In genomic region chr1:40763742-40764532, GRCh38 we compare ENCODE assay signal across 12 cellular contexts. TPM values are rescaled to one million over a fixed set of nuclear protein-coding genes. Genes with fewer than 3 reads are reported as not detected.
DNase-seq lines count a peak whose midpoint lies in the region; ATAC-seq and TF ChIP-seq lines count a peak whose summit lies in the region.
"Had no signal": no experiment of that assay in that cellular context is flagged by ENCODE, and none has a peak within 500 bp of the region (broad histone marks: within the 10 kb centered on the region; RNA-seq: fewer than 3 reads in every experiment).

No MANE protein-coding gene starts in this region.

- H3K9me3 Mint-ChIP-seq in activated T-cell treated with anti-CD3 and anti-CD28 coated beads, Interleukin-2, amount 50 U/mL, for 72 hours = no peaks in the 10 kb centered on the region
- no peaks in the 10 kb centered on the region for H3K9me3 Mint-ChIP-seq in activated T-helper 17 cell treated with anti-CD3 and anti-CD28 coated beads, Interleukin-2, amount 50 U/mL, for 72 hours
- no peaks in the 10 kb centered on the region for H3K9me3 Mint-ChIP-seq in stimulated activated effector memory CD8-positive, alpha-beta T cell treated with anti-CD3 and anti-CD28 coated beads, Interleukin-12 subunit alpha, Interleukin-12 subunit beta, amount 100 ng/mL, for 72 hours
- H3K9me3 Mint-ChIP-seq: HFFc6 had no signal

- TF ChIP-seq CTCF in HCT116 (IDR thresholded peaks at IDR 0.05 in 2 of 3, conservative IDR thresholded peaks at IDR 0.05 in 1 of 3; ENCODE audit: borderline replicate concordance in 1 of 3, insufficient read depth in 1 of 3, low read depth in 2 of 3, low read length in 2 of 3) (no peak), right lobe of liver (IDR thresholded peaks at IDR 0.05) (no peak)

- H3K36me3 Mint-ChIP-seq in activated T-cell treated with anti-CD3 and anti-CD28 coated beads, Interleukin-2, amount 50 U/mL, for 72 hours (ENCODE audit: insufficient read depth in 2 of 2) = peaks cover 5 to 17% of the 10 kb centered on the region in 2 donors
- H3K36me3 Mint-ChIP-seq in activated T-helper 17 cell treated with anti-CD3 and anti-CD28 coated beads, Interleukin-2, amount 50 U/mL, for 72 hours (ENCODE audit: low read depth) = peaks cover 96% of the 10 kb centered on the region
- peaks cover 92% of the 10 kb centered on the region for H3K36me3 Mint-ChIP-seq in stimulated activated effector memory CD8-positive, alpha-beta T cell treated with anti-CD3 and anti-CD28 coated beads, Interleukin-12 subunit alpha, Interleukin-12 subunit beta, amount 100 ng/mL, for 72 hours

- H3K27me3 Mint-ChIP-seq in activated T-cell treated with anti-CD3 and anti-CD28 coated beads, Interleukin-2, amount 50 U/mL, for 72 hours (ENCODE audit: low read depth) = no peaks in the 10 kb centered on the region
- no peaks in the 10 kb centered on the region for H3K27me3 Mint-ChIP-seq in activated T-helper 17 cell treated with anti-CD3 and anti-CD28 coated beads, Interleukin-2, amount 50 U/mL, for 72 hours

- no peak for DNase-seq in activated T-cell treated with anti-CD3 and anti-CD28 coated beads, Interleukin-2, amount 50 U/mL, for 72 hours
- DNase-seq in activated T-cell treated with anti-CD3 and anti-CD28 coated beads, Interleukin-2, amount 50 U/mL, for 1 hour = no peak
- DNase-seq in HCT116 (ENCODE audit: low read depth, low spot score) = no peak
- DNase-seq in stimulated activated effector memory CD8-positive, alpha-beta T cell treated with anti-CD3 and anti-CD28 coated beads, Interleukin-12 subunit alpha, Interleukin-12 subunit beta, amount 100 ng/mL, for 72 hours (ENCODE audit: low spot score in 2 of 2) = no peak
- DNase-seq in SHP77 treated with DMSO at 0.1 percent for 48 hours (lab: John Stamatoyannopoulos, UW) = no peak
- DNase-seq in right lobe of liver = no peak
- DNase-seq in dermis blood vessel endothelial cell = no peak
- DNase-seq: ACHN, HFFc6, mesenchymal stem cell, testis had no signal

- no peaks in the 10 kb centered on the region for H3K27me3 ChIP-seq in HCT116 (ENCODE audit: insufficient read depth, low read length)
- no peaks in the 10 kb centered on the region for H3K27me3 ChIP-seq in right lobe of liver
- H3K27me3 ChIP-seq: testis had no signal

- H3K4me3 Mint-ChIP-seq in activated T-cell treated with anti-CD3 and anti-CD28 coated beads, Interleukin-2, amount 50 U/mL, for 72 hours = peak overlapping the region; percentile 64 to 74
- peak overlapping the region; percentile 76 for H3K4me3 Mint-ChIP-seq in activated T-helper 17 cell treated with anti-CD3 and anti-CD28 coated beads, Interleukin-2, amount 50 U/mL, for 72 hours
- H3K4me3 Mint-ChIP-seq in stimulated activated effector memory CD8-positive, alpha-beta T cell treated with anti-CD3 and anti-CD28 coated beads, Interleukin-12 subunit alpha, Interleukin-12 subunit beta, amount 100 ng/mL, for 72 hours = peak overlapping the region; percentile 22
- H3K4me3 Mint-ChIP-seq: HFFc6 had no signal

- TF ChIP-seq POLR2A in HCT116 (IDR thresholded peaks at IDR 0.05; ENCODE audit: borderline replicate concordance, extremely low read depth, insufficient read depth, insufficient read length) (no peak), right lobe of liver (IDR thresholded peaks at IDR 0.05) (no peak)

- H3K27ac ChIP-seq in HCT116 (ENCODE audit: low read depth, low read length) (no peak overlapping the region), right lobe of liver (no peak overlapping the region)
- H3K27ac ChIP-seq: testis had no signal

- peaks cover 38% of the 10 kb centered on the region for H3K4me1 Mint-ChIP-seq in activated T-cell treated with anti-CD3 and anti-CD28 coated beads, Interleukin-2, amount 50 U/mL, for 72 hours (ENCODE audit: low read depth)
- peaks cover 34% of the 10 kb centered on the region for H3K4me1 Mint-ChIP-seq in activated T-helper 17 cell treated with anti-CD3 and anti-CD28 coated beads, Interleukin-2, amount 50 U/mL, for 72 hours
- peaks cover 22% of the 10 kb centered on the region for H3K4me1 Mint-ChIP-seq in stimulated activated effector memory CD8-positive, alpha-beta T cell treated with anti-CD3 and anti-CD28 coated beads, Interleukin-12 subunit alpha, Interleukin-12 subunit beta, amount 100 ng/mL, for 72 hours

- peak overlapping the region; percentile 72 for H3K27ac Mint-ChIP-seq in activated T-cell treated with anti-CD3 and anti-CD28 coated beads, Interleukin-2, amount 50 U/mL, for 72 hours
- H3K27ac Mint-ChIP-seq in activated T-helper 17 cell treated with anti-CD3 and anti-CD28 coated beads, Interleukin-2, amount 50 U/mL, for 72 hours = peak overlapping the region; percentile 92
- H3K27ac Mint-ChIP-seq in stimulated activated effector memory CD8-positive, alpha-beta T cell treated with anti-CD3 and anti-CD28 coated beads, Interleukin-12 subunit alpha, Interleukin-12 subunit beta, amount 100 ng/mL, for 72 hours = peak overlapping the region; percentile 85
- H3K27ac Mint-ChIP-seq: HFFc6 had no signal

- H3K4me1 ChIP-seq in HCT116 (ENCODE audit: control insufficient read depth in 1 of 2, insufficient read depth in 2 of 2, low read length in 2 of 2) (no peaks in the 10 kb centered on the region), right lobe of liver (peaks cover 0 to 28% (median 9%) of the 10 kb centered on the region in 4 donors)

- H3K36me3 ChIP-seq in HCT116 (ENCODE audit: control insufficient read depth in 1 of 2, insufficient read depth in 2 of 2, low read length in 2 of 2) (peaks cover 19 to 26% of the 10 kb centered on the region in 2 experiments; a peak in 3 of 4 replicates), right lobe of liver (peaks cover 0 to 86% (median 30%) of the 10 kb centered on the region in 4 donors)

- H3K9me3 ChIP-seq in HCT116 (ENCODE audit: control insufficient read depth in 1 of 2, insufficient read depth in 1 of 2, low read depth in 1 of 2, low read length in 2 of 2) (no peaks in the 10 kb centered on the region), right lobe of liver (no peaks in the 10 kb centered on the region)
- H3K9me3 ChIP-seq: testis had no signal

- RAD21 ChIA-PET in HCT116 (lab: Charles Lee; ENCODE audit: low non-redundant PET in 1 of 2, low total read pairs in 2 of 2, uncharacterized antibody in 2 of 2, unreplicated experiment in 2 of 2) = no interaction called here

- no peaks in the 10 kb centered on the region for H3K9me2 ChIP-seq in HCT116 (ENCODE audit: insufficient read depth)

- intact Hi-C loops in HCT116 (cut with micrococcal nuclease) (no loop called here), right lobe of liver (cut with DNase I) (loop anchor here in 1 of 2 donors (10.0 kb wide), 1 partner anchor 159 kb away; no protein-coding TSS in a partner anchor)

- H2AFZ ChIP-seq in HCT116 (ENCODE audit: low read depth, low read length, poor library complexity, severe bottlenecking) = no peak overlapping the region

- H4K20me1 ChIP-seq in HCT116 (ENCODE audit: insufficient read depth) = no peaks in the 10 kb centered on the region

- no peak overlapping the region for H3K4me3 ChIP-seq in HCT116 (replicated peaks in 1 of 2; ENCODE audit: low read depth in 1 of 2, low read length in 2 of 2)
- no peak overlapping the region for H3K4me3 ChIP-seq in right lobe of liver
- H3K4me3 ChIP-seq: testis had no signal

- CTCF ChIA-PET in HCT116 (lab: Charles Lee) = interaction anchor here (3.8 kb wide), 1 partner anchor 10 kb away, joined by 21 read pairs; no protein-coding TSS in a partner anchor

- peak; percentile 54 to 75 for ATAC-seq in activated T-cell treated with anti-CD3 and anti-CD28 coated beads, Interleukin-2, amount 50 U/mL, for 72 hours (replicated peaks in 1 of 2)
- ATAC-seq in HCT116 = no peak
- peak; percentile 88 for ATAC-seq in activated T-helper 17 cell treated with anti-CD3 and anti-CD28 coated beads, Interleukin-2, amount 50 U/mL, for 72 hours (replicated peaks)
- peak; percentile 67 for ATAC-seq in stimulated activated effector memory CD8-positive, alpha-beta T cell treated with anti-CD3 and anti-CD28 coated beads, Interleukin-12 subunit alpha, Interleukin-12 subunit beta, amount 100 ng/mL, for 72 hours
- ATAC-seq in right lobe of liver = no peak

- H3K9ac ChIP-seq in HCT116 (ENCODE audit: low read length) = no peak overlapping the region

- no peak overlapping the region for H3K4me2 ChIP-seq in HCT116 (ENCODE audit: low read length)

- WGBS in right lobe of liver (ENCODE audit: insufficient coverage, low coverage, low lambda C conversion rate, missing lambda C conversion rate) = 74% methylated on average over 9 of the region's 9 CpGs

- H3K79me2 ChIP-seq in HCT116 (ENCODE audit: insufficient read depth, low read length) = no peaks in the 10 kb centered on the region

- POLR2A ChIA-PET in HCT116 (lab: Charles Lee) = no interaction called here

- BruUV-seq in HCT116 (replicated peaks; lab: Mats Ljungman, UMichigan) = TSS peak; percentile 7

- no peak for TF ChIP-seq RAD21 in HCT116 (IDR thresholded peaks at IDR 0.05; ENCODE audit: low read depth)

TF ChIP-seq in HCT116, 20 proteins besides CTCF, POLR2A, EP300 and RAD21 (continues in another document):
- TF ChIP-seq TCF7L2 (IDR thresholded peaks at IDR 0.05; ENCODE audit: borderline replicate concordance, extremely low read depth, insufficient read depth, insufficient read length) = no peak
- no peak for TF ChIP-seq SP1 (IDR thresholded peaks at IDR 0.05; ENCODE audit: low read depth)
- no peak for TF ChIP-seq FOSL1 (IDR thresholded peaks at IDR 0.05; ENCODE audit: low read depth)
- TF ChIP-seq EZH2 (IDR thresholded peaks at IDR 0.05) = no peak
- no peak for TF ChIP-seq SRF (IDR thresholded peaks at IDR 0.05; ENCODE audit: low read depth)
- no peak for TF ChIP-seq SIN3A (IDR thresholded peaks at IDR 0.05; ENCODE audit: low read depth)
- TF ChIP-seq POLR2AphosphoS5 (IDR thresholded peaks at IDR 0.05; ENCODE audit: low read depth, low read length) = no peak

RNA-seq across cellular contexts. Expression of gene KCNQ4, which starts 19.6 kb away (rescaled TPM):
- under 1 TPM; 0.58 to 0.60 TPM for total RNA-seq in activated T-cell treated with anti-CD3 and anti-CD28 coated beads, Interleukin-2, amount 50 U/mL, for 72 hours
- total RNA-seq in HCT116 (2021; ENCODE audit: unreplicated experiment) = 4.1 TPM
- polyA plus RNA-seq in HCT116 (2012) = 4.2 and 4.7 TPM in 2 replicates
- total RNA-seq in activated T-helper 17 cell treated with anti-CD3 and anti-CD28 coated beads, Interleukin-2, amount 50 U/mL, for 72 hours = 1 to 10 TPM in 1 of 2 donors, under 1 TPM in 1; 0.45 to 1.5 TPM
- total RNA-seq in right lobe of liver = under 1 TPM; 0.12 to 0.23 (median 0.15) TPM
- total RNA-seq in dermis blood vessel endothelial cell = not detected in 2 replicates

Comparison
In these comparisons a context has a peak if more than half of its experiments do, and no peak if none do; other contexts are left out.
1. ATAC-seq: peak in activated T-cell treated with anti-CD3 and anti-CD28 coated beads, Interleukin-2, amount 50 U/mL, for 72 hours (2 of 2), activated T-helper 17 cell treated with anti-CD3 and anti-CD28 coated beads, Interleukin-2, amount 50 U/mL, for 72 hours (single experiment) and stimulated activated effector memory CD8-positive, alpha-beta T cell treated with anti-CD3 and anti-CD28 coated beads, Interleukin-12 subunit alpha, Interleukin-12 subunit beta, amount 100 ng/mL, for 72 hours (single experiment); none in HCT116 (single experiment) and right lobe of liver (0 of 4).
2. H3K4me3 Mint-ChIP-seq: peak in every context shown above with its lines; median percentile 76 in activated T-helper 17 cell treated with anti-CD3 and anti-CD28 coated beads, Interleukin-2, amount 50 U/mL, for 72 hours; 69 in activated T-cell treated with anti-CD3 and anti-CD28 coated beads, Interleukin-2, amount 50 U/mL, for 72 hours; 22 in stimulated activated effector memory CD8-positive, alpha-beta T cell treated with anti-CD3 and anti-CD28 coated beads, Interleukin-12 subunit alpha, Interleukin-12 subunit beta, amount 100 ng/mL, for 72 hours.
3. Peak in every context shown above with its lines, with median percentiles within 50 percentile points of each other: H3K27ac Mint-ChIP-seq.